Comparison of ENCODE assay signal across 8 cellular contexts in genomic region chr15:90201150-90201943, GRCh38. TPM values are rescaled to one million over a fixed set of nuclear protein-coding genes. Genes with fewer than 3 reads are reported as not detected.
DNase-seq lines count a peak whose midpoint lies in the region; ATAC-seq and TF ChIP-seq lines count a peak whose summit lies in the region.

Gene SEMA4B (plus strand): TSS chr15:90201330. CDS start chr15:90201579, 249 bp downstream.

- ATAC-seq in GM21576 (IDR thresholded peaks at IDR 0.05; ENCODE audit: unreplicated experiment) (peak; percentile 77), heart right ventricle (peak; percentile 69 to 93 (median 86))
- ATAC-seq in activated naive CD8-positive, alpha-beta T cell treated with anti-CD3 and anti-CD28 coated beads, Interleukin-2, amount 50 U/mL, for 24 hours: peak; percentile 89

- H3K36me3 ChIP-seq in heart right ventricle (peaks cover 0 to 21% (median 0%) of the 10 kb centered on the region in 9 donors), urinary bladder (ENCODE audit: insufficient read depth) (no peaks in the 10 kb centered on the region)

- H3K4me3 Mint-ChIP-seq in activated naive CD8-positive, alpha-beta T cell treated with anti-CD3 and anti-CD28 coated beads, Interleukin-2, amount 50 U/mL, for 24 hours: peak within 1 kb of the TSS; percentile 82

- DNase-seq in ELF-1 (ENCODE audit: low read depth, low spot score) (peak; percentile 83), KBM-7 (peak; percentile 71), SW480 (ENCODE audit: low spot score) (peak; percentile 52), heart right ventricle (peak; percentile 72 to 77), posterior vena cava (ENCODE audit: low spot score) (peak; percentile 90)
- DNase-seq in activated naive CD8-positive, alpha-beta T cell treated with anti-CD3 and anti-CD28 coated beads, Interleukin-2, amount 50 U/mL, for 24 hours: peak; percentile 77

- H3K4me3 ChIP-seq in heart right ventricle: peak within 1 kb of the TSS; percentile 67 to 95 (median 87)
- peak within 1 kb of the TSS; percentile 90 for H3K4me3 ChIP-seq in urinary bladder (ENCODE audit: low read depth, low read length)

- in situ Hi-C loops in KBM-7 (cut with MboI; ENCODE audit: low pct_unique_long_range_greater_than_20kb, low sequenced_read_pairs): no loop called here

- peak within 1 kb of the TSS in 9 of 10 donors; percentile 26 to 93 (median 78) for H3K27ac ChIP-seq in heart right ventricle
- H3K27ac ChIP-seq in urinary bladder (ENCODE audit: low read depth): peak within 1 kb of the TSS; percentile 80

- H3K36me3 Mint-ChIP-seq in activated naive CD8-positive, alpha-beta T cell treated with anti-CD3 and anti-CD28 coated beads, Interleukin-2, amount 50 U/mL, for 24 hours (ENCODE audit: low read depth): no peaks in the 10 kb centered on the region

- no peaks in the 10 kb centered on the region for H3K27me3 Mint-ChIP-seq in activated naive CD8-positive, alpha-beta T cell treated with anti-CD3 and anti-CD28 coated beads, Interleukin-2, amount 50 U/mL, for 24 hours

- WGBS in heart right ventricle, 2 donors: 0 to 1% methylated on average over 66 to 86 of the region's 86 CpGs
- under 1% methylated on average over 83 of the region's 86 CpGs for WGBS in urinary bladder

- H3K27me3 ChIP-seq in heart right ventricle: no peaks in the 10 kb centered on the region

- intact Hi-C loops in heart right ventricle (cut with DNase I): no loop called here
- intact Hi-C loops in posterior vena cava (cut with DNase I): loop anchor here in 1 of 2 donors (5.0 kb wide), 1 partner anchor 39 kb away; no protein-coding TSS in a partner anchor

- TF ChIP-seq CTCF in heart right ventricle (IDR thresholded peaks at IDR 0.05): peak in 3 of 9 donors; percentile 14 to 22 (median 21)

- peak within 1 kb of the TSS; percentile 52 for H3K27ac Mint-ChIP-seq in activated naive CD8-positive, alpha-beta T cell treated with anti-CD3 and anti-CD28 coated beads, Interleukin-2, amount 50 U/mL, for 24 hours

- peaks cover 20% of the 10 kb centered on the region for H3K4me1 Mint-ChIP-seq in activated naive CD8-positive, alpha-beta T cell treated with anti-CD3 and anti-CD28 coated beads, Interleukin-2, amount 50 U/mL, for 24 hours

- no peaks in the 10 kb centered on the region for H3K9me3 Mint-ChIP-seq in activated naive CD8-positive, alpha-beta T cell treated with anti-CD3 and anti-CD28 coated beads, Interleukin-2, amount 50 U/mL, for 24 hours

- H3K4me1 ChIP-seq in heart right ventricle (peaks cover 16 to 63% (median 40%) of the 10 kb centered on the region in 9 donors), urinary bladder (ENCODE audit: insufficient read depth) (no peaks in the 10 kb centered on the region)

- H3K9me3 ChIP-seq in heart right ventricle: no peaks in the 10 kb centered on the region

RNA-seq across cellular contexts. Expression of gene SEMA4B, which starts in this region (rescaled TPM):
- 10 to 100 TPM in 9 of 10 donors, 1 to 10 TPM in 1; 9.9 to 76.7 (median 15.1) TPM for total RNA-seq in heart right ventricle
- polyA plus RNA-seq in heart right ventricle: 10 to 100 TPM; 24.7 to 27.0 TPM
- 10 to 100 TPM; 21.1 to 22.7 TPM for total RNA-seq in posterior vena cava
- total RNA-seq in urinary bladder: 39.3 TPM
- 60.8 TPM for polyA plus RNA-seq in urinary bladder

Comparison
In these comparisons a context has a peak if more than half of its experiments do, and no peak if none do; other contexts are left out.
1. Peak in every context shown above with its lines: DNase-seq, ATAC-seq, H3K4me3 ChIP-seq and H3K27ac ChIP-seq.